In genomic region chr19:35549879-35550523, GRCh38 we compare ENCODE assay signal across 15 cellular contexts. TPM values are rescaled to one million over a fixed set of nuclear protein-coding genes. Genes with fewer than 3 reads are reported as not detected.
DNase-seq lines count a peak whose midpoint lies in the region; ATAC-seq, FAIRE-seq and TF ChIP-seq lines count a peak whose summit lies in the region.
"Had no signal": no experiment of that assay in that cellular context is flagged by ENCODE, and none has a peak within 500 bp of the region (broad histone marks: within the 10 kb centered on the region; RNA-seq: fewer than 3 reads in every experiment).

No MANE protein-coding gene starts in this region.

- no peak overlapping the region for H2AK5ac ChIP-seq in H1 (ENCODE audit: low read depth, low read length)

- H3K18ac ChIP-seq in H1 (ENCODE audit: extremely low read depth, low read length), result no peak overlapping the region

- peaks cover 12% of the 10 kb centered on the region; the same call in 1 of the 2 replicates for H3K79me1 ChIP-seq in H1 (ENCODE audit: low read depth, low read length)

- H3K79me2 ChIP-seq in GM12878 (ENCODE audit: control insufficient read depth, insufficient read depth, low read length) (peaks cover 9% of the 10 kb centered on the region), H1 (ENCODE audit: control insufficient read depth in 1 of 2, insufficient read depth in 2 of 2, low read length in 2 of 2) (peaks cover 0 to 17% of the 10 kb centered on the region in 2 experiments; a peak in 2 of 4 replicates), osteoblast (ENCODE audit: insufficient read depth, low read length) (peaks cover 23% of the 10 kb centered on the region)

- H3K4me2 ChIP-seq in GM12878 (ENCODE audit: control insufficient read depth, insufficient read depth), result no peak overlapping the region
- no peak overlapping the region for H3K4me2 ChIP-seq in H1 (ENCODE audit: insufficient read depth in 1 of 2, low read depth in 2 of 2, low read length in 2 of 2)
- H3K4me2 ChIP-seq in osteoblast (ENCODE audit: insufficient read depth, low read length), result no peak overlapping the region

- peaks cover 7% of the 10 kb centered on the region; the same call in 1 of the 2 replicates for H3K23me2 ChIP-seq in H1 (ENCODE audit: low read depth, low read length)

- intact Hi-C loops in GM12878 (cut with micrococcal nuclease; ENCODE audit: unreplicated experiment) (loop anchor here (1.0 to 5.0 kb wide), 3 partner anchors 42 to 382 kb away; partner anchors contain the start of gene HAUS5), thyroid gland (cut with DNase I) (loop anchor here (5.0 kb wide), 2 partner anchors 42 to 167 kb away; partner anchors contain the start of gene KMT2B)

- H2AFZ ChIP-seq in GM12878 (ENCODE audit: control insufficient read depth, low read depth, low read length) (no peak overlapping the region), H1 (ENCODE audit: low read length) (no peak overlapping the region), osteoblast (ENCODE audit: low read length) (no peak overlapping the region)

- H3K9ac ChIP-seq in GM12878 (ENCODE audit: control insufficient read depth, insufficient read depth, low read length), result no peak overlapping the region
- no peak overlapping the region for H3K9ac ChIP-seq in H1 (replicated peaks in 1 of 4; ENCODE audit: extremely low read depth in 1 of 4, low read depth in 3 of 4, low read length in 3 of 4)

- TF ChIP-seq EP300 in GM12878 (IDR thresholded peaks at IDR 0.05; ENCODE audit: borderline replicate concordance in 1 of 2, control insufficient read depth in 1 of 2, low read depth in 2 of 2, low read length in 2 of 2) (no peak), H1 (IDR thresholded peaks at IDR 0.05; ENCODE audit: borderline replicate concordance in 1 of 2, low read depth in 2 of 2, low read length in 2 of 2) (no peak)

- no peak overlapping the region for H3K4ac ChIP-seq in H1 (replicated peaks; ENCODE audit: insufficient read length, low read depth, low read length)

- TF ChIP-seq POLR2A in GM12878 (IDR thresholded peaks at IDR 0.05; ENCODE audit: low read depth, low read length) (no peak), H1 (IDR thresholded peaks at IDR 0.05; ENCODE audit: control extremely low read depth in 1 of 2, low read depth in 2 of 2, low read length in 2 of 2) (no peak), thyroid gland (IDR thresholded peaks at IDR 0.05) (peak in 1 of 2 donors; percentile 23)

- peaks cover 10% of the 10 kb centered on the region for H3K4me1 ChIP-seq in GM12878 (ENCODE audit: control insufficient read depth, insufficient read depth, low read length)
- H3K4me1 ChIP-seq in H1 (replicated peaks in 1 of 4; ENCODE audit: control insufficient read depth in 3 of 4, insufficient read depth in 4 of 4, low read length in 3 of 4), result 0 out of 7 replicates have a peak, but pooled peaks cover 0 to 8% (median 0%) of the 10 kb centered on the region in 4 experiments
- peaks cover 6% of the 10 kb centered on the region for H3K4me1 ChIP-seq in osteoblast (ENCODE audit: insufficient read depth, low read length)
- peaks cover 30 to 74% of the 10 kb centered on the region in 2 donors for H3K4me1 ChIP-seq in thyroid gland
- H3K4me1 ChIP-seq: BE2C had no signal

- 78% methylated on average over 15 of the region's 15 CpGs for WGBS in GM12878 (ENCODE audit: insufficient coverage, insufficient replicate concordance, low lambda C conversion rate, missing lambda C conversion rate)
- WGBS in H1 (ENCODE audit: extremely low coverage in 1 of 2, insufficient coverage in 1 of 2, insufficient read length in 1 of 2, insufficient replicate concordance in 2 of 2, low coverage in 1 of 2, low lambda C conversion rate in 2 of 2, missing lambda C conversion rate in 1 of 2), 2 experiments, result 91% methylated on average over 15 of the region's 15 CpGs; no CpG with 5 or more reads in 1 of the 2 experiments
- 52 to 65% methylated on average over 6 of the region's 15 CpGs for WGBS in thyroid gland, 2 donors

- no peak for FAIRE-seq in GM12878 (lab: Jason Lieb, UNC)
- FAIRE-seq in H1 (lab: Jason Lieb, UNC), result no peak
- FAIRE-seq: A204.1, GM19239, H54 had no signal

- H3K9me3 ChIP-seq in GM12878 (replicated peaks; ENCODE audit: control insufficient read depth, insufficient read depth, low read length) (no peaks in the 10 kb centered on the region), H1 (ENCODE audit: insufficient read depth in 2 of 2, low read depth in 1 of 2, low read length in 1 of 2) (no peaks in the 10 kb centered on the region), osteoblast (ENCODE audit: low read depth, low read length) (no peaks in the 10 kb centered on the region), thyroid gland (no peaks in the 10 kb centered on the region)
- H3K9me3 ChIP-seq: BE2C had no signal

- RAD21 ChIA-PET in GM12878 (lab: Charles Lee; ENCODE audit: unreplicated experiment), result no interaction called here

- H3K14ac ChIP-seq in H1 (ENCODE audit: insufficient read length), result no peak overlapping the region

- H4K20me1 ChIP-seq in GM12878 (ENCODE audit: control insufficient read depth, insufficient read depth), result no peaks in the 10 kb centered on the region
- peaks cover 2 to 9% of the 10 kb centered on the region in 2 experiments for H4K20me1 ChIP-seq in H1 (replicated peaks in 1 of 2; ENCODE audit: control insufficient read depth in 1 of 2, insufficient read depth in 2 of 2, low read length in 2 of 2)
- peaks cover 7% of the 10 kb centered on the region for H4K20me1 ChIP-seq in osteoblast (ENCODE audit: insufficient read depth, low read length)

- peak overlapping the region; percentile 16; the same call in 1 of the 2 replicates for H4K8ac ChIP-seq in H1 (ENCODE audit: extremely low read depth, insufficient read depth, low read length)

- TF ChIP-seq CTCF in GM12878 (IDR thresholded peaks at IDR 0.05 in 2 of 3, conservative IDR thresholded peaks at IDR 0.05 in 1 of 3; ENCODE audit: control insufficient read depth in 2 of 3, extremely low read depth in 1 of 3, insufficient read depth in 1 of 3, low read depth in 3 of 3, low read length in 3 of 3) (no peak), H1 (IDR thresholded peaks at IDR 0.05; ENCODE audit: control extremely low read depth in 1 of 3, insufficient read depth in 1 of 3, low read depth in 1 of 3, low read length in 3 of 3) (no peak), osteoblast (IDR thresholded peaks at IDR 0.05; ENCODE audit: extremely low read depth, low read depth, low read length) (no peak), thyroid gland (IDR thresholded peaks at IDR 0.05) (peak in 3 of 6 experiments; percentile 15 to 24 (median 23))

- H3K27ac ChIP-seq in GM12878 (ENCODE audit: control insufficient read depth, insufficient read depth) (no peak overlapping the region), H1 (ENCODE audit: low read depth, low read length) (no peak overlapping the region), osteoblast (ENCODE audit: low read depth, low read length) (no peak overlapping the region), thyroid gland (peak overlapping the region; percentile 24 to 93 (median 87))
- H3K27ac ChIP-seq: C4-2B had no signal

- POLR2A ChIA-PET in GM12878 (lab: Charles Lee) (no interaction called here), H1 (lab: Charles Lee; ENCODE audit: partially characterized antibody) (interaction anchor here (1.0 to 3.8 kb wide), 5 partner anchors 12 to 98 kb away, joined by 3 to 19 read pairs (median 7); partner anchors contain the start of gene COX6B1)

- H3K56ac ChIP-seq in H1 (replicated peaks; ENCODE audit: insufficient read length, low read depth, low read length), result no peak overlapping the region

- H3K23ac ChIP-seq in H1 (ENCODE audit: insufficient read length), result no peak overlapping the region

- CTCF ChIA-PET in GM12878 (lab: Yijun Ruan, JAX) (interaction anchor here (1.1 to 4.7 kb wide), 13 partner anchors 10 to 163 kb away, joined by 3 to 63 read pairs (median 7); partner anchors contain the start of gene ETV2), H1 (lab: Charles Lee; ENCODE audit: partially characterized antibody) (interaction anchor here (0.6 to 4.5 kb wide), 12 partner anchors 14 to 207 kb away, joined by 3 to 65 read pairs (median 8); partner anchors contain the start of genes ATP4A and HAUS5)

- TF ChIP-seq RAD21 in GM12878 (IDR thresholded peaks at IDR 0.05; ENCODE audit: insufficient read depth, low read depth, low read length) (no peak), H1 (IDR thresholded peaks at IDR 0.05 in 1 of 2, conservative IDR thresholded peaks at IDR 0.05 in 1 of 2; ENCODE audit: low read depth in 2 of 2, low read length in 2 of 2) (no peak)

- H3K27me3 ChIP-seq in GM12878 (replicated peaks in 1 of 2; ENCODE audit: control insufficient read depth in 2 of 2, insufficient read depth in 2 of 2, low read length in 1 of 2) (no peaks in the 10 kb centered on the region), H1 (replicated peaks in 1 of 4; ENCODE audit: control insufficient read depth in 3 of 4, extremely low read depth in 1 of 4, insufficient read depth in 3 of 4, low read length in 3 of 4) (no peaks in the 10 kb centered on the region; a peak in 1 of 7 replicates), osteoblast (ENCODE audit: insufficient read depth, low read length) (no peaks in the 10 kb centered on the region), thyroid gland (no peaks in the 10 kb centered on the region)
- H3K27me3 ChIP-seq: BE2C had no signal

- H3K36me3 ChIP-seq in GM12878 (ENCODE audit: control insufficient read depth in 2 of 2, insufficient read depth in 2 of 2, low read length in 1 of 2) (no peaks in the 10 kb centered on the region), H1 (ENCODE audit: control insufficient read depth in 2 of 4, insufficient read depth in 4 of 4, low read length in 3 of 4) (peaks cover 0 to 9% (median 5%) of the 10 kb centered on the region in 4 experiments; a peak in 3 of 8 replicates), osteoblast (ENCODE audit: insufficient read depth, low read length) (peaks cover 6% of the 10 kb centered on the region), thyroid gland (no peaks in the 10 kb centered on the region)

- in situ Hi-C loops in GM12878 (cut with MboI) (no loop called here), G401 (cut with HindIII; ENCODE audit: low sequenced_read_pairs) (no loop called here)

- ATAC-seq in GM12878, result no peak

- no peak overlapping the region for H4K91ac ChIP-seq in H1 (replicated peaks; ENCODE audit: insufficient read length, low read length)

- BruUV-seq in GM12878 (replicated peaks; lab: Mats Ljungman, UMichigan), result no TSS peak

- SMC1A ChIA-PET in GM12878 (lab: Charles Lee; ENCODE audit: uncharacterized antibody, unreplicated experiment), result interaction anchor here (1.3 to 2.7 kb wide), 3 partner anchors 40 to 61 kb away, joined by 4 to 12 read pairs (median 10); no protein-coding TSS in a partner anchor

- no peak overlapping the region for H2BK5ac ChIP-seq in H1 (ENCODE audit: low read depth, low read length)

- no peak overlapping the region for H2BK12ac ChIP-seq in H1 (ENCODE audit: low read depth, low read length)

- H3K4me3 ChIP-seq in GM12878 (no peak overlapping the region), H1 (ENCODE audit: extremely low read depth in 1 of 4, insufficient read depth in 2 of 4, low read depth in 3 of 4, low read length in 4 of 4) (no peak overlapping the region), osteoblast (ENCODE audit: insufficient read depth, low read length) (no peak overlapping the region), thyroid gland (replicated peaks in 1 of 3) (no peak overlapping the region)

- DNase-seq in GM12878 (ENCODE audit: low read depth, low spot score) (no peak), H1 (ENCODE audit: low read depth in 1 of 2, low spot score in 2 of 2) (no peak), osteoblast (ENCODE audit: insufficient read length, low spot score, missing footprints) (peak; percentile 88), thyroid gland (peak; percentile 99), NCI-H1048 (lab: John Stamatoyannopoulos, UW) (no peak), NCI-H748 treated with DMSO at 0.1 percent for 48 hours (lab: John Stamatoyannopoulos, UW) (no peak), G401 (ENCODE audit: low spot score) (no peak)

- no peak overlapping the region for H2BK20ac ChIP-seq in H1 (ENCODE audit: low read length)

- H2BK120ac ChIP-seq in H1 (replicated peaks; ENCODE audit: low read depth, low read length), result no peak overlapping the region

- H4K5ac ChIP-seq in H1 (ENCODE audit: insufficient read length, low read depth, low read length), result no peak overlapping the region

- H2BK15ac ChIP-seq in H1 (ENCODE audit: low read length), result no peak overlapping the region

RNA-seq across cellular contexts. Expression of gene TMEM147, which starts 4.6 kb away (rescaled TPM):
- total RNA-seq in GM12878 (2013; cell fraction: nucleolus; rRNA removed), result 29.3 and 30.3 TPM in 2 replicates
- 96.9 and 106 TPM in 2 replicates for total RNA-seq in GM12878 (2014; rRNA removed)
- total RNA-seq in GM12878 (2014; rRNA removed; fragmentation: Illumina TruSeq; extraction: Trizol), result 54.7 and 55.2 TPM in 2 replicates
- 69.7 and 73.8 TPM in 2 replicates for total RNA-seq in GM12878 (2021)
- 63.1 TPM for polyA plus RNA-seq in GM12878 (2011; ENCODE audit: low read depth)
- polyA plus RNA-seq in GM12878 (2011; rRNA removed), result 47.2 and 84.8 TPM in 2 replicates
- polyA plus RNA-seq in GM12878 (2011; cell fraction: cytosol; rRNA removed), result 121 and 147 TPM in 2 replicates
- 70.7 and 89.4 TPM in 2 replicates for polyA plus RNA-seq in GM12878 (2011; cell fraction: nucleus; rRNA removed)
- 65.4 and 71.1 TPM in 2 replicates for polyA plus RNA-seq in GM12878 (2012)
- polyA plus RNA-seq in GM12878 (2014; fragmentation: Illumina TruSeq; extraction: Trizol), result 69.3 and 71.8 TPM in 2 replicates
- 10 to 100 TPM; 53.4 to 65.3 TPM for polyA plus RNA-seq in GM12878 (2014; fragmentation: Nextera tagmentation; extraction: Ambion mirVana)
- 119 and 131 TPM in 2 replicates for polyA plus RNA-seq in GM12878 (2014; rRNA removed)
- 100 to 1,000 TPM; 134 to 145 TPM for polyA plus RNA-seq in GM12878 (2016; fragmentation: Nextera tagmentation; extraction: Ambion mirVana)
- 120 and 127 TPM in 2 replicates for polyA minus RNA-seq in GM12878 (2011; rRNA and poly(A)+ RNA removed)
- polyA minus RNA-seq in GM12878 (2011; cell fraction: cytosol; rRNA and poly(A)+ RNA removed), result 29.3 and 32.1 TPM in 2 replicates
- 18.0 and 28.3 TPM in 2 replicates for polyA minus RNA-seq in GM12878 (2011; cell fraction: nucleus; rRNA and poly(A)+ RNA removed)
- total RNA-seq in H1 (2021; fragmentation: NEBNext Ultra II Directional; extraction: Animal tissue kit (Norgen Biotek cat#: 25700)), result 157 and 159 TPM in 2 replicates
- polyA plus RNA-seq in H1 (2011; rRNA removed), result 372 and 418 TPM in 2 replicates
- polyA plus RNA-seq in H1 (2011; cell fraction: cytosol; rRNA removed), result 257 TPM
- polyA plus RNA-seq in H1 (2011; cell fraction: nucleus; rRNA removed), result 316 TPM
- 210 to 273 TPM (median 258 TPM) in 4 replicates for polyA plus RNA-seq in H1 (2012, experiment 1 of 2)
- 369 TPM for polyA plus RNA-seq in H1 (2012, experiment 2 of 2)
- 172 TPM for polyA plus RNA-seq in H1 (2013, experiment 1 of 2)
- polyA plus RNA-seq in H1 (2013, experiment 2 of 2), result 215 TPM
- 274 and 284 TPM in 2 replicates for polyA minus RNA-seq in H1 (2011; rRNA and poly(A)+ RNA removed)
- 109 TPM for polyA minus RNA-seq in H1 (2011; cell fraction: cytosol; rRNA and poly(A)+ RNA removed)
- 72.1 TPM for polyA minus RNA-seq in H1 (2011; cell fraction: nucleus; rRNA and poly(A)+ RNA removed)
- total RNA-seq in osteoblast, result 93.1 and 98.8 TPM in 2 replicates
- 100 to 1,000 TPM; 186 to 202 (median 188) TPM for total RNA-seq in thyroid gland
- total RNA-seq in G401 (2014; rRNA removed; shearing (Covaris generic)), result 208 and 254 TPM in 2 replicates

RNA-seq across cellular contexts. Expression of gene ATP4A, which starts 13.5 kb away (rescaled TPM):
- total RNA-seq in GM12878 (2013; cell fraction: nucleolus; rRNA removed), result 5.0 and 5.2 TPM in 2 replicates
- total RNA-seq in GM12878 (2014; rRNA removed) (0.11 TPM in 2 replicates), GM12878 (2014; rRNA removed; fragmentation: Illumina TruSeq; extraction: Trizol) (not detected in 2 replicates), GM12878 (2021) (0.16 and 0.18 TPM in 2 replicates), osteoblast (not detected in 2 replicates), thyroid gland (1 to 10 TPM in 1 of 4 donors, under 1 TPM in 3; 0.27 to 1.9 (median 0.33) TPM)
- 1.3 TPM for polyA plus RNA-seq in GM12878 (2011; ENCODE audit: low read depth)
- polyA plus RNA-seq in GM12878 (2011; rRNA removed) (0.69 and 1.5 TPM in 2 replicates), GM12878 (2014; fragmentation: Illumina TruSeq; extraction: Trizol) (0.03 and 0.11 TPM in 2 replicates), GM12878 (2014; fragmentation: Nextera tagmentation; extraction: Ambion mirVana) (under 1 TPM in 1 of 2 experiments, not detected in 1; 0.04 TPM), GM12878 (2014; rRNA removed) (0.09 and 0.20 TPM in 2 replicates), GM12878 (2016; fragmentation: Nextera tagmentation; extraction: Ambion mirVana) (under 1 TPM in 1 of 2 experiments, not detected in 1; 0.13 TPM), H1 (2011; rRNA removed) (1.2 and 1.4 TPM in 2 replicates)
- polyA plus RNA-seq in GM12878 (2011; cell fraction: cytosol; rRNA removed), result 1.2 and 3.4 TPM in 2 replicates
- polyA plus RNA-seq in GM12878 (2011; cell fraction: nucleus; rRNA removed), result 34.3 and 44.4 TPM in 2 replicates
- 2.2 and 2.3 TPM in 2 replicates for polyA plus RNA-seq in GM12878 (2012)
- polyA minus RNA-seq in GM12878 (2011; rRNA and poly(A)+ RNA removed), result 0.88 and 0.93 TPM in 2 replicates
- polyA minus RNA-seq in GM12878 (2011; cell fraction: cytosol; rRNA and poly(A)+ RNA removed), result not detected in 2 replicates
- 1.7 and 2.1 TPM in 2 replicates for polyA minus RNA-seq in GM12878 (2011; cell fraction: nucleus; rRNA and poly(A)+ RNA removed)
- total RNA-seq in H1 (2021; fragmentation: NEBNext Ultra II Directional; extraction: Animal tissue kit (Norgen Biotek cat#: 25700)), result 0.31 and 0.50 TPM in 2 replicates
- 0.90 TPM for polyA plus RNA-seq in H1 (2011; cell fraction: cytosol; rRNA removed)
- 1.8 TPM for polyA plus RNA-seq in H1 (2011; cell fraction: nucleus; rRNA removed)
- polyA plus RNA-seq in H1 (2012, experiment 1 of 2), result 0.52 to 0.69 TPM (median 0.65 TPM) in 4 replicates
- polyA plus RNA-seq in H1 (2012, experiment 2 of 2), result 0.45 TPM
- 0.43 TPM for polyA plus RNA-seq in H1 (2013, experiment 1 of 2)
- polyA plus RNA-seq in H1 (2013, experiment 2 of 2), result 0.52 TPM
- polyA minus RNA-seq in H1 (2011; rRNA and poly(A)+ RNA removed), result 0.06 and 0.71 TPM in 2 replicates
- polyA minus RNA-seq in H1 (2011; cell fraction: cytosol; rRNA and poly(A)+ RNA removed), result not detected
- polyA minus RNA-seq in H1 (2011; cell fraction: nucleus; rRNA and poly(A)+ RNA removed), result 0.90 TPM
- total RNA-seq in G401 (2014; rRNA removed; shearing (Covaris generic)), result not detected in 2 replicates
- total RNA-seq: CD4-positive, alpha-beta memory T cell; HT-29 had no signal
- polyA plus RNA-seq: AG04450; CD4-positive, alpha-beta memory T cell had no signal

RNA-seq across cellular contexts. Expression of gene GAPDHS, which starts 16.7 kb away (rescaled TPM):
- not detected in 2 replicates for total RNA-seq in GM12878 (2013; cell fraction: nucleolus; rRNA removed)
- total RNA-seq in GM12878 (2014; rRNA removed) (not detected in 2 replicates), GM12878 (2014; rRNA removed; fragmentation: Illumina TruSeq; extraction: Trizol) (not detected in 2 replicates), GM12878 (2021) (not detected in 2 replicates), osteoblast (not detected in 2 replicates), thyroid gland (1 to 10 TPM in 1 of 4 donors, not detected in 3; 1.6 TPM)
- not detected for polyA plus RNA-seq in GM12878 (2011; ENCODE audit: low read depth)
- polyA plus RNA-seq in GM12878 (2011; rRNA removed) (0.08 TPM in 1 of 2 replicates, not detected in the other), GM12878 (2014; fragmentation: Illumina TruSeq; extraction: Trizol) (not detected in 2 replicates), GM12878 (2014; fragmentation: Nextera tagmentation; extraction: Ambion mirVana) (not detected), GM12878 (2014; rRNA removed) (not detected in 2 replicates), GM12878 (2016; fragmentation: Nextera tagmentation; extraction: Ambion mirVana) (not detected), H1 (2011; rRNA removed) (0.26 and 0.47 TPM in 2 replicates)
- polyA plus RNA-seq in GM12878 (2011; cell fraction: cytosol; rRNA removed), result 0.06 and 0.07 TPM in 2 replicates
- not detected in 2 replicates for polyA plus RNA-seq in GM12878 (2011; cell fraction: nucleus; rRNA removed)
- not detected in 2 replicates for polyA plus RNA-seq in GM12878 (2012)
- not detected in 2 replicates for polyA minus RNA-seq in GM12878 (2011; rRNA and poly(A)+ RNA removed)
- polyA minus RNA-seq in GM12878 (2011; cell fraction: cytosol; rRNA and poly(A)+ RNA removed), result not detected in 2 replicates
- polyA minus RNA-seq in GM12878 (2011; cell fraction: nucleus; rRNA and poly(A)+ RNA removed), result not detected in 2 replicates
- total RNA-seq in H1 (2021; fragmentation: NEBNext Ultra II Directional; extraction: Animal tissue kit (Norgen Biotek cat#: 25700)), result not detected in 2 replicates
- 0.44 TPM for polyA plus RNA-seq in H1 (2011; cell fraction: cytosol; rRNA removed)
- polyA plus RNA-seq in H1 (2011; cell fraction: nucleus; rRNA removed), result 0.44 TPM
- 0.12 to 0.39 TPM (median 0.20 TPM) in 3 of 4 replicates, not detected in the other for polyA plus RNA-seq in H1 (2012, experiment 1 of 2)
- polyA plus RNA-seq in H1 (2012, experiment 2 of 2), result 0.14 TPM
- polyA plus RNA-seq in H1 (2013, experiment 1 of 2), result 0.06 TPM
- not detected for polyA plus RNA-seq in H1 (2013, experiment 2 of 2)
- polyA minus RNA-seq in H1 (2011; rRNA and poly(A)+ RNA removed), result 0.15 TPM in 1 of 2 replicates, not detected in the other
- not detected for polyA minus RNA-seq in H1 (2011; cell fraction: cytosol; rRNA and poly(A)+ RNA removed)
- polyA minus RNA-seq in H1 (2011; cell fraction: nucleus; rRNA and poly(A)+ RNA removed), result not detected
- 3.2 TPM in 1 of 2 replicates, not detected in the other for total RNA-seq in G401 (2014; rRNA removed; shearing (Covaris generic))
- total RNA-seq: CD4-positive, alpha-beta memory T cell; HT-29 had no signal
- polyA plus RNA-seq: AG04450; CD4-positive, alpha-beta memory T cell had no signal

RNA-seq across cellular contexts. Expression of gene SBSN, which starts 21.9 kb away (rescaled TPM):
- 0.19 TPM in 1 of 2 replicates, not detected in the other for total RNA-seq in GM12878 (2013; cell fraction: nucleolus; rRNA removed)
- total RNA-seq in GM12878 (2014; rRNA removed) (not detected in 2 replicates), GM12878 (2014; rRNA removed; fragmentation: Illumina TruSeq; extraction: Trizol) (not detected in 2 replicates), GM12878 (2021) (not detected in 2 replicates), osteoblast (4.7 and 12.1 TPM in 2 replicates), thyroid gland (1 to 10 TPM in 1 of 4 donors, not detected in 3; 1.2 TPM)
- not detected for polyA plus RNA-seq in GM12878 (2011; ENCODE audit: low read depth)
- polyA plus RNA-seq in GM12878 (2011; rRNA removed) (not detected in 2 replicates), GM12878 (2014; fragmentation: Illumina TruSeq; extraction: Trizol) (not detected in 2 replicates), GM12878 (2014; fragmentation: Nextera tagmentation; extraction: Ambion mirVana) (not detected), GM12878 (2014; rRNA removed) (0.09 TPM in 1 of 2 replicates, not detected in the other), GM12878 (2016; fragmentation: Nextera tagmentation; extraction: Ambion mirVana) (not detected), H1 (2011; rRNA removed) (not detected in 2 replicates)
- polyA plus RNA-seq in GM12878 (2011; cell fraction: cytosol; rRNA removed), result not detected in 2 replicates
- 0.25 TPM in 1 of 2 replicates, not detected in the other for polyA plus RNA-seq in GM12878 (2011; cell fraction: nucleus; rRNA removed)
- polyA plus RNA-seq in GM12878 (2012), result 0.18 and 0.32 TPM in 2 replicates
- polyA minus RNA-seq in GM12878 (2011; rRNA and poly(A)+ RNA removed), result not detected in 2 replicates
- polyA minus RNA-seq in GM12878 (2011; cell fraction: cytosol; rRNA and poly(A)+ RNA removed), result not detected in 2 replicates
- not detected in 2 replicates for polyA minus RNA-seq in GM12878 (2011; cell fraction: nucleus; rRNA and poly(A)+ RNA removed)
- total RNA-seq in H1 (2021; fragmentation: NEBNext Ultra II Directional; extraction: Animal tissue kit (Norgen Biotek cat#: 25700)), result not detected in 2 replicates
- not detected for polyA plus RNA-seq in H1 (2011; cell fraction: cytosol; rRNA removed)
- not detected for polyA plus RNA-seq in H1 (2011; cell fraction: nucleus; rRNA removed)
- 0.28 TPM in 1 of 4 replicates, not detected in the others for polyA plus RNA-seq in H1 (2012, experiment 1 of 2)
- polyA plus RNA-seq in H1 (2012, experiment 2 of 2), result 0.16 TPM
- not detected for polyA plus RNA-seq in H1 (2013, experiment 1 of 2)
- polyA plus RNA-seq in H1 (2013, experiment 2 of 2), result not detected
- polyA minus RNA-seq in H1 (2011; rRNA and poly(A)+ RNA removed), result not detected in 2 replicates
- not detected for polyA minus RNA-seq in H1 (2011; cell fraction: cytosol; rRNA and poly(A)+ RNA removed)
- not detected for polyA minus RNA-seq in H1 (2011; cell fraction: nucleus; rRNA and poly(A)+ RNA removed)
- not detected in 2 replicates for total RNA-seq in G401 (2014; rRNA removed; shearing (Covaris generic))
- total RNA-seq: CD4-positive, alpha-beta memory T cell; HT-29 had no signal
- polyA plus RNA-seq: CD4-positive, alpha-beta memory T cell had no signal

RNA-seq across cellular contexts. Expression of gene PMIS2, which starts 36.0 kb away (rescaled TPM):
- total RNA-seq in GM12878 (2013; cell fraction: nucleolus; rRNA removed), result not detected in 2 replicates
- total RNA-seq in GM12878 (2014; rRNA removed) (not detected in 2 replicates), GM12878 (2014; rRNA removed; fragmentation: Illumina TruSeq; extraction: Trizol) (not detected in 2 replicates), GM12878 (2021) (not detected in 2 replicates), osteoblast (not detected in 2 replicates), thyroid gland (not detected)
- not detected for polyA plus RNA-seq in GM12878 (2011; ENCODE audit: low read depth)
- polyA plus RNA-seq in GM12878 (2011; rRNA removed) (not detected in 2 replicates), GM12878 (2014; fragmentation: Illumina TruSeq; extraction: Trizol) (not detected in 2 replicates), GM12878 (2014; fragmentation: Nextera tagmentation; extraction: Ambion mirVana) (not detected), GM12878 (2014; rRNA removed) (not detected in 2 replicates), GM12878 (2016; fragmentation: Nextera tagmentation; extraction: Ambion mirVana) (not detected), H1 (2011; rRNA removed) (0.25 TPM in 1 of 2 replicates, not detected in the other)
- not detected in 2 replicates for polyA plus RNA-seq in GM12878 (2011; cell fraction: cytosol; rRNA removed)
- polyA plus RNA-seq in GM12878 (2011; cell fraction: nucleus; rRNA removed), result not detected in 2 replicates
- polyA plus RNA-seq in GM12878 (2012), result not detected in 2 replicates
- polyA minus RNA-seq in GM12878 (2011; rRNA and poly(A)+ RNA removed), result not detected in 2 replicates
- polyA minus RNA-seq in GM12878 (2011; cell fraction: cytosol; rRNA and poly(A)+ RNA removed), result not detected in 2 replicates
- polyA minus RNA-seq in GM12878 (2011; cell fraction: nucleus; rRNA and poly(A)+ RNA removed), result not detected in 2 replicates
- total RNA-seq in H1 (2021; fragmentation: NEBNext Ultra II Directional; extraction: Animal tissue kit (Norgen Biotek cat#: 25700)), result not detected in 2 replicates
- polyA plus RNA-seq in H1 (2011; cell fraction: cytosol; rRNA removed), result not detected
- polyA plus RNA-seq in H1 (2011; cell fraction: nucleus; rRNA removed), result not detected
- not detected in 4 replicates for polyA plus RNA-seq in H1 (2012, experiment 1 of 2)
- polyA plus RNA-seq in H1 (2012, experiment 2 of 2), result not detected
- polyA plus RNA-seq in H1 (2013, experiment 1 of 2), result not detected
- polyA plus RNA-seq in H1 (2013, experiment 2 of 2), result not detected
- polyA minus RNA-seq in H1 (2011; rRNA and poly(A)+ RNA removed), result not detected in 2 replicates
- not detected for polyA minus RNA-seq in H1 (2011; cell fraction: cytosol; rRNA and poly(A)+ RNA removed)
- polyA minus RNA-seq in H1 (2011; cell fraction: nucleus; rRNA and poly(A)+ RNA removed), result not detected
- total RNA-seq in G401 (2014; rRNA removed; shearing (Covaris generic)), result not detected in 2 replicates
- total RNA-seq: CD4-positive, alpha-beta memory T cell; HT-29 had no signal
- polyA plus RNA-seq: AG04450; CD4-positive, alpha-beta memory T cell had no signal

Comparison
In these comparisons a context has a peak if more than half of its experiments do, and no peak if none do; other contexts are left out.
1. DNase-seq: peak in osteoblast (single experiment) and thyroid gland (2 of 2); none in GM12878 (single experiment), H1 (0 of 2), NCI-H1048 (single experiment), NCI-H748 treated with DMSO at 0.1 percent for 48 hours (single experiment) and G401 (single experiment).
2. H3K27ac ChIP-seq: peak in thyroid gland (3 of 3); none in GM12878 (single experiment), H1 (single experiment) and osteoblast (single experiment).